ENCODE assay signal across 1 cellular context in the genomic region with DNA sequence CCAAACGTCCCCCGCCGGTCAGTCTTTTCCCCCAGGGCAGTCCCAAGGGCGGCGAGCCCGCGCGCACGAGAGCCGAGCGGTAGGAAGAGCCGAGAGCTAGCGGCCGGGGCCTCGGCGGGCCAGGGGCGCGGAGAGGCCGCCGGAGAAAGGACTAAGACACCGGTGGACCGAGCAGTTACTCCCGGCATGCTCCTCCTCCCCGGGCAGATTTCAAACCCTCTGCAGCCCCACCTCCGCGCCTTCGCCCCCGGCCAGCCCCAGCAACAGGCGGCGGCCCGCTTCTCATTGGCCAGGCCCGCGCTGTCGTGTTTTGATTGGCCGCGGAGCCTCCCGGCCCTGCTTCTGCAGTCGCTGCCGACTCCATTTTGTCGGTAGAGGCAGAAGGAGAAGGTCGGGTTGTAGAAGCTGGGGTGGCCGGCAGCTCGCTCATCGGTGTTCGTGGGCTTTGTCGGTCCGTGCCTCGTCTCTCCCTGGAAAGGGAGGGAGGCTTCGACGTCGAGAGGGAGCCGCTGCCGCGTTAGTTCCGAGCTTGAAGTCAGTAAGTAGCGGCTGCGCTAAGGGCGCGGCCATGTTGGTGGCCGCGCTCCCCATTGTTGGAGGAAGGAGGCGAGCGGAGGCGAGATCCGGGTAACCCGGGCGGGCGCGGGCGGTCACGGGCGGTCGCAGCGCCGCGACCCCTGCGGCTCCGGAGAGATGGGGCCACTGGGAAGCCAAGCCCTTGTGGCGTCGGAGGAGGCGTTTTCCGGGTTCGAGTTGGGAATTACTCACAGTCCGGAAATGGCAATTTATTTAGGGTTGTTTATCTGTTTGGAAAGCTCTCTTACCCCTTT.
TF ChIP-seq lines count a peak whose summit lies in the region.

A gene with protein sequence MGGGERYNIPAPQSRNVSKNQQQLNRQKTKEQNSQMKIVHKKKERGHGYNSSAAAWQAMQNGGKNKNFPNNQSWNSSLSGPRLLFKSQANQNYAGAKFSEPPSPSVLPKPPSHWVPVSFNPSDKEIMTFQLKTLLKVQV (plus strand): TSS at position 368 of the 830 bp plus-strand sequence. CDS start 1,630 bp downstream, outside the sequence.

TF ChIP-seq in HCT116, 20 proteins besides CTCF, POLR2A, EP300 and RAD21 (continued from another document):
- TF ChIP-seq, protein P1, sequence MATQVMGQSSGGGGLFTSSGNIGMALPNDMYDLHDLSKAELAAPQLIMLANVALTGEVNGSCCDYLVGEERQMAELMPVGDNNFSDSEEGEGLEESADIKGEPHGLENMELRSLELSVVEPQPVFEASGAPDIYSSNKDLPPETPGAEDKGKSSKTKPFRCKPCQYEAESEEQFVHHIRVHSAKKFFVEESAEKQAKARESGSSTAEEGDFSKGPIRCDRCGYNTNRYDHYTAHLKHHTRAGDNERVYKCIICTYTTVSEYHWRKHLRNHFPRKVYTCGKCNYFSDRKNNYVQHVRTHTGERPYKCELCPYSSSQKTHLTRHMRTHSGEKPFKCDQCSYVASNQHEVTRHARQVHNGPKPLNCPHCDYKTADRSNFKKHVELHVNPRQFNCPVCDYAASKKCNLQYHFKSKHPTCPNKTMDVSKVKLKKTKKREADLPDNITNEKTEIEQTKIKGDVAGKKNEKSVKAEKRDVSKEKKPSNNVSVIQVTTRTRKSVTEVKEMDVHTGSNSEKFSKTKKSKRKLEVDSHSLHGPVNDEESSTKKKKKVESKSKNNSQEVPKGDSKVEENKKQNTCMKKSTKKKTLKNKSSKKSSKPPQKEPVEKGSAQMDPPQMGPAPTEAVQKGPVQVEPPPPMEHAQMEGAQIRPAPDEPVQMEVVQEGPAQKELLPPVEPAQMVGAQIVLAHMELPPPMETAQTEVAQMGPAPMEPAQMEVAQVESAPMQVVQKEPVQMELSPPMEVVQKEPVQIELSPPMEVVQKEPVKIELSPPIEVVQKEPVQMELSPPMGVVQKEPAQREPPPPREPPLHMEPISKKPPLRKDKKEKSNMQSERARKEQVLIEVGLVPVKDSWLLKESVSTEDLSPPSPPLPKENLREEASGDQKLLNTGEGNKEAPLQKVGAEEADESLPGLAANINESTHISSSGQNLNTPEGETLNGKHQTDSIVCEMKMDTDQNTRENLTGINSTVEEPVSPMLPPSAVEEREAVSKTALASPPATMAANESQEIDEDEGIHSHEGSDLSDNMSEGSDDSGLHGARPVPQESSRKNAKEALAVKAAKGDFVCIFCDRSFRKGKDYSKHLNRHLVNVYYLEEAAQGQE (IDR thresholded peaks at IDR 0.05; ENCODE audit: low read depth): no peak
- TF ChIP-seq, protein P2, sequence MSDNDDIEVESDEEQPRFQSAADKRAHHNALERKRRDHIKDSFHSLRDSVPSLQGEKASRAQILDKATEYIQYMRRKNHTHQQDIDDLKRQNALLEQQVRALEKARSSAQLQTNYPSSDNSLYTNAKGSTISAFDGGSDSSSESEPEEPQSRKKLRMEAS (IDR thresholded peaks at IDR 0.05): no peak; the same call in 1 of the 2 replicates
- no peak for TF ChIP-seq TCF7L2 (IDR thresholded peaks at IDR 0.05; ENCODE audit: borderline replicate concordance, extremely low read depth, insufficient read depth, insufficient read length)
- peak; percentile 53; the same call in 1 of the 2 replicates for TF ChIP-seq ZFX (IDR thresholded peaks at IDR 0.05)
- TF ChIP-seq ZNF274 (IDR thresholded peaks at IDR 0.05; ENCODE audit: low read depth, low read length): no peak
- TF ChIP-seq EGR1 (IDR thresholded peaks at IDR 0.05; ENCODE audit: low read depth): peak; percentile 84
- no peak for TF ChIP-seq SRF (IDR thresholded peaks at IDR 0.05; ENCODE audit: low read depth)
- no peak for TF ChIP-seq EZH2 (IDR thresholded peaks at IDR 0.05)
- no peak for TF ChIP-seq CEBPB (IDR thresholded peaks at IDR 0.05; ENCODE audit: low read depth)
